Comparison of ENCODE assay signal across 13 cellular contexts in genomic region chr1:156895408-156895874, GRCh38. TPM values are rescaled to one million over a fixed set of nuclear protein-coding genes. Genes with fewer than 3 reads are reported as not detected.
DNase-seq lines count a peak whose midpoint lies in the region; ATAC-seq and TF ChIP-seq lines count a peak whose summit lies in the region.
"Had no signal": no experiment of that assay in that cellular context is flagged by ENCODE, and none has a peak within 500 bp of the region (broad histone marks: within the 10 kb centered on the region; RNA-seq: fewer than 3 reads in every experiment).

No MANE protein-coding gene starts in this region.

- TF ChIP-seq POLR2A in heart left ventricle (IDR thresholded peaks at IDR 0.05) = no peak

- H3K27ac ChIP-seq in heart left ventricle = peak overlapping the region; percentile 80 to 99 (median 93)
- peak overlapping the region; percentile 50 for H3K27ac ChIP-seq in duodenal mucosa (ENCODE audit: low read depth, low read length)
- H3K27ac ChIP-seq in mucosa of rectum (ENCODE audit: low read depth in 2 of 2, low read length in 2 of 2) = peak overlapping the region; percentile 69 to 77
- peak overlapping the region; percentile 85 for H3K27ac ChIP-seq in upper lobe of right lung

- peaks cover 3 to 85% (median 68%) of the 10 kb centered on the region in 12 donors for H3K4me1 ChIP-seq in heart left ventricle
- peaks cover 0 to 14% of the 10 kb centered on the region in 2 donors for H3K4me1 ChIP-seq in duodenal mucosa (ENCODE audit: control insufficient read depth in 1 of 2, insufficient read depth in 2 of 2, low read length in 2 of 2)
- H3K4me1 ChIP-seq in mucosa of rectum (ENCODE audit: control insufficient read depth in 2 of 2, insufficient read depth in 2 of 2, low read length in 2 of 2) = no peaks in the 10 kb centered on the region
- peaks cover 58% of the 10 kb centered on the region for H3K4me1 ChIP-seq in upper lobe of right lung

- ATAC-seq in heart left ventricle = no peak
- ATAC-seq in Right ventricle myocardium superior (ENCODE audit: poor library complexity) = no peak
- ATAC-seq in upper lobe of right lung = no peak
- ATAC-seq in GM21576 (IDR thresholded peaks at IDR 0.05; ENCODE audit: unreplicated experiment) = no peak
- ATAC-seq: activated CD8-positive, alpha-beta memory T cell treated with anti-CD3 and anti-CD28 coated beads, Interleukin-2, amount 10 ng/mL, durations not matched to agents 7 days and 5 days had no signal

- TF ChIP-seq CTCF in heart left ventricle (IDR thresholded peaks at IDR 0.05) (no peak), upper lobe of right lung (IDR thresholded peaks at IDR 0.05) (no peak)

- DNase-seq in heart left ventricle (peak in 1 of 5 donors; percentile 18), Right ventricle myocardium superior (no peak), upper lobe of right lung (no peak), SW480 (ENCODE audit: low spot score) (no peak)
- DNase-seq in stimulated activated CD8-positive, alpha-beta memory T cell treated with anti-CD3 and anti-CD28 coated beads, Interleukin-4, amount 100 ng/mL, for 48 hours = no peak
- DNase-seq: activated CD8-positive, alpha-beta memory T cell treated with anti-CD3 and anti-CD28 coated beads, Interleukin-2, amount 10 ng/mL, durations not matched to agents 7 days and 5 days; NCI-H446 treated with DMSO at 0.1 percent for 48 hours; SW 1271 had no signal

- H3K27me3 ChIP-seq in heart left ventricle = peaks cover 0 to 28% (median 0%) of the 10 kb centered on the region in 9 donors
- H3K27me3 ChIP-seq in duodenal mucosa (ENCODE audit: control insufficient read depth in 1 of 2, insufficient read depth in 2 of 2, low read length in 2 of 2) = peaks cover 29% of the 10 kb centered on the region in 2 donors
- peaks cover 25 to 26% of the 10 kb centered on the region in 2 donors for H3K27me3 ChIP-seq in mucosa of rectum (ENCODE audit: control insufficient read depth in 2 of 2, insufficient read depth in 2 of 2, low read length in 2 of 2)
- peaks cover 14% of the 10 kb centered on the region for H3K27me3 ChIP-seq in upper lobe of right lung

- H3K4me3 ChIP-seq in heart left ventricle = peak overlapping the region in 10 of 12 donors; percentile 61 to 91 (median 78)
- H3K4me3 ChIP-seq in duodenal mucosa (ENCODE audit: low read depth in 1 of 2, low read length in 2 of 2) = no peak overlapping the region
- H3K4me3 ChIP-seq in mucosa of rectum (ENCODE audit: low read length in 2 of 2) = no peak overlapping the region
- H3K4me3 ChIP-seq in upper lobe of right lung = peak overlapping the region; percentile 63

- WGBS in heart left ventricle, 4 donors = 61 to 77% (median 68%) methylated on average over 6 of the region's 6 CpGs

- H3K9me3 ChIP-seq in heart left ventricle (no peaks in the 10 kb centered on the region), duodenal mucosa (ENCODE audit: control insufficient read depth in 1 of 2, low read length in 2 of 2) (no peaks in the 10 kb centered on the region), mucosa of rectum (ENCODE audit: control insufficient read depth in 2 of 2, low read length in 2 of 2) (no peaks in the 10 kb centered on the region), upper lobe of right lung (no peaks in the 10 kb centered on the region)

- H3K9ac ChIP-seq in duodenal mucosa (ENCODE audit: low read depth in 1 of 2, low read length in 2 of 2) (no peak overlapping the region), mucosa of rectum (ENCODE audit: low read depth in 1 of 2, low read length in 2 of 2) (no peak overlapping the region)

- H3K36me3 ChIP-seq in heart left ventricle (no peaks in the 10 kb centered on the region), duodenal mucosa (ENCODE audit: control insufficient read depth in 1 of 2, insufficient read depth in 2 of 2, low read length in 2 of 2) (no peaks in the 10 kb centered on the region), mucosa of rectum (ENCODE audit: control insufficient read depth in 2 of 2, insufficient read depth in 2 of 2, low read length in 2 of 2) (no peaks in the 10 kb centered on the region), upper lobe of right lung (no peaks in the 10 kb centered on the region)

- intact Hi-C loops in heart left ventricle (cut with DNase I) (loop anchor here in 1 of 10 donors (2.0 to 10.0 kb wide), 2 partner anchors 25 to 211 kb away; partner anchors contain the start of gene LRRC71), Right ventricle myocardium superior (cut with DNase I) (loop anchor here (10.0 kb wide), 1 partner anchor 201 kb away; no protein-coding TSS in a partner anchor), upper lobe of right lung (cut with DNase I) (no loop called here)

RNA-seq across cellular contexts. Expression of gene PEAR1, which starts 1.9 kb away (rescaled TPM):
- 10 to 100 TPM in 2 of 9 donors, 1 to 10 TPM in 7; 4.1 to 14.7 (median 7.5) TPM for total RNA-seq in heart left ventricle
- polyA plus RNA-seq in heart left ventricle = 1 to 10 TPM; 7.1 TPM
- 6.7 TPM for total RNA-seq in Right ventricle myocardium superior
- total RNA-seq in upper lobe of right lung = 17.9 TPM
- total RNA-seq: activated CD8-positive, alpha-beta memory T cell treated with anti-CD3 and anti-CD28 coated beads, Interleukin-2, amount 10 ng/mL, durations not matched to agents 7 days and 5 days had no signal

RNA-seq across cellular contexts. Expression of gene LRRC71, which starts 25.0 kb away (rescaled TPM):
- total RNA-seq in heart left ventricle (under 1 TPM in 1 of 9 donors, not detected in 8; 0.27 TPM), Right ventricle myocardium superior (not detected), upper lobe of right lung (0.26 TPM)
- under 1 TPM; 0.06 to 0.42 TPM for polyA plus RNA-seq in heart left ventricle
- total RNA-seq: A673; activated CD8-positive, alpha-beta memory T cell treated with anti-CD3 and anti-CD28 coated beads, Interleukin-2, amount 10 ng/mL, durations not matched to agents 7 days and 5 days; posterior vena cava had no signal

RNA-seq across cellular contexts. Expression of gene NTRK1, which starts 34.8 kb away (rescaled TPM):
- 1 to 10 TPM in 5 of 9 donors, under 1 TPM in 4; 0.22 to 1.6 (median 1.1) TPM for total RNA-seq in heart left ventricle
- polyA plus RNA-seq in heart left ventricle = 1 to 10 TPM in 1 of 2 donors, under 1 TPM in 1; 0.30 to 1.4 TPM
- total RNA-seq in Right ventricle myocardium superior = 2.5 TPM
- total RNA-seq in upper lobe of right lung = 1.2 TPM

RNA-seq across cellular contexts. Expression of gene INSRR, which starts 36.5 kb away (rescaled TPM):
- total RNA-seq in heart left ventricle (under 1 TPM in 7 of 9 donors, not detected in 2; 0.07 to 0.35 (median 0.11) TPM), Right ventricle myocardium superior (0.40 TPM), upper lobe of right lung (not detected)
- polyA plus RNA-seq in heart left ventricle = under 1 TPM in 1 of 2 donors, not detected in 1; 0.42 TPM

Comparison
In these comparisons a context has a peak if more than half of its experiments do, and no peak if none do; other contexts are left out.
1. H3K4me3 ChIP-seq: peak in heart left ventricle (10 of 12) and upper lobe of right lung (single experiment); none in duodenal mucosa (0 of 2) and mucosa of rectum (0 of 2).
2. Peak in every context shown above with its lines, with median percentiles within 50 percentile points of each other: H3K27ac ChIP-seq.